17 cellular contexts compared by ENCODE assay signal in the genomic region with DNA sequence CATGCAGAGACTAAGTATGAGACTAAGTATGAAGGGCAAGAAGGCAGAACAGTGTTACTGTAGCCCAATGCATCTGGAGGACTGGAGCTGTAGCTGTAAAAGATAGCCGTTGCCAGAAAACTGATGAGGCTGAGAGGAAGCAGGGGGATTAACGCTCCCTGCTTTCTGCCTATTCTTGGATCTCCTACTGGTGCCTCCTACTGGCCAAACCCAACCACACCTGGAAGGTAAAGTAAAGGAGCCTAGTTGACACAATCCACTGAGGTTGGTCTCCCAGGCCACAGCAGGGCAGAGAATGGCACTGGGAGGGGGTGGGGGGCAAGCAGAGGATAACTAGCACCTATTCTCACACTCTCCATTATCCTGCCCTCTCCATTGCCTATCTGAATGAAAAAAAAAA.
A peak's percentile ranks its signal among the peaks of the same experiment; 100 is the strongest.
DNase-seq lines count a peak whose midpoint lies in the region; FAIRE-seq and TF ChIP-seq lines count a peak whose summit lies in the region.
"Had no signal": no experiment of that assay in that cellular context is flagged by ENCODE, and none has a peak within 500 bp of the region (broad histone marks: within the 10 kb centered on the region; RNA-seq: fewer than 3 reads in every experiment).

No MANE protein-coding gene starts in this region.

- peak overlapping the region; percentile 68 for H3K27ac ChIP-seq in neutrophil
- H3K27ac ChIP-seq: epithelial cell of prostate, gastrocnemius medialis, sigmoid colon, SJSA1 had no signal

- peak; percentile 41 for DNase-seq in NB4 (ENCODE audit: low read depth)
- no peak for DNase-seq in bronchial epithelial cell (ENCODE audit: low read depth)
- no peak for DNase-seq in NCI-H2196 (lab: John Stamatoyannopoulos, UW; ENCODE audit: unreplicated experiment)
- no peak for DNase-seq in SHP77 (lab: John Stamatoyannopoulos, UW)
- no peak for DNase-seq in activated CD8-positive, alpha-beta memory T cell treated with anti-CD3 and anti-CD28 coated beads, Interleukin-2, amount 50 U/mL, for 4 hours
- DNase-seq: gastrocnemius medialis, KBM-7, NCI-H1092, NCI-H510A treated with DMSO at 0.1 percent for 48 hours, OCI-M1, sigmoid colon, T-helper 9 cell had no signal

- no peaks in the 10 kb centered on the region for H3K27me3 ChIP-seq in bronchial epithelial cell (ENCODE audit: control insufficient read depth, insufficient read depth, low read length)
- H3K27me3 ChIP-seq in neutrophil, result no peaks in the 10 kb centered on the region
- H3K27me3 ChIP-seq: gastrocnemius medialis, sigmoid colon, SJSA1 had no signal

- no peaks in the 10 kb centered on the region for H3K9me3 ChIP-seq in neutrophil
- H3K9me3 ChIP-seq: gastrocnemius medialis, sigmoid colon, SJSA1 had no signal

- peaks cover 50 to 56% of the 10 kb centered on the region in 2 experiments for H3K4me1 ChIP-seq in neutrophil (ENCODE audit: control insufficient read depth in 1 of 2, insufficient read depth in 1 of 2, low read depth in 1 of 2, low read length in 1 of 2)
- H3K4me1 ChIP-seq: gastrocnemius medialis, sigmoid colon had no signal

- H3K36me3 ChIP-seq in bronchial epithelial cell (ENCODE audit: control insufficient read depth, insufficient read depth, low read length) (no peaks in the 10 kb centered on the region), neutrophil (no peaks in the 10 kb centered on the region)
- H3K36me3 ChIP-seq: gastrocnemius medialis, sigmoid colon, SJSA1 had no signal

- H3K4me3 ChIP-seq in NB4 (ENCODE audit: low read depth, low read length) (no peak overlapping the region), bronchial epithelial cell (ENCODE audit: low read depth, low read length) (no peak overlapping the region), neutrophil (ENCODE audit: low read depth in 1 of 2, low read length in 1 of 2) (no peak overlapping the region)
- H3K4me3 ChIP-seq: gastrocnemius medialis, sigmoid colon, SJSA1 had no signal

- 0 out of 2 replicates have a peak, but pooled peaks have one; percentile 6 for TF ChIP-seq CTCF in GM12874 (IDR thresholded peaks at IDR 0.05; ENCODE audit: insufficient read depth, low read depth, low read length)
- TF ChIP-seq CTCF in NB4 (IDR thresholded peaks at IDR 0.05; ENCODE audit: low read depth, low read length), result no peak
- TF ChIP-seq CTCF in bronchial epithelial cell (IDR thresholded peaks at IDR 0.05; ENCODE audit: insufficient read depth, low read length, severe bottlenecking), result peak; percentile 3
- TF ChIP-seq CTCF in neutrophil (IDR thresholded peaks at IDR 0.05), result no peak

- TF ChIP-seq POLR2A in NB4 (IDR thresholded peaks at IDR 0.05; ENCODE audit: extremely low read depth, insufficient read length), result no peak

- no peak for FAIRE-seq in bronchial epithelial cell (lab: Jason Lieb, UNC)
- FAIRE-seq: G401.6 had no signal

Comparison
In these comparisons a context has a peak if more than half of its experiments do, and no peak if none do; other contexts are left out.
1. CTCF ChIP-seq: peak in GM12874 (single experiment) and bronchial epithelial cell (single experiment); none in NB4 (single experiment) and neutrophil (single experiment).